ENCODE assay signal across 1 cellular context in the genomic region with DNA sequence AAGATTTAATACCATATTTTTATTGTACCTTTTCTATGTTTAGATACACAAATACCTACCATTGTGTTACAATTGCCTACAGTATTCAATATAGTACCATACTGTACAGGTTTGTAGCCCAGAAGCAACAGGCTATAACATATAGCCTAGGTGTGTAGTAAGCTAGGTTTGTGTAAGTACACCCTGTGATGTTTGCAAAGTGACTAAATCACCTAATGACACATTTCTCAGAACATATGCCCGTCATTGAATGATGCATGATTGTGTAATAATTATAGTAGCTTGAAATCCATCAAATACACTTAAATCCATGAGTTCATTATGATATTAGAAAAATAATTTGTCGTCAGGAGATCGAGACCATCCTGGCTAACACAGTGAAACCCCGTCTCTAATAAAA.
TF ChIP-seq lines count a peak whose summit lies in the region.

No MANE protein-coding gene starts in this region.

TF ChIP-seq in K562, 482 proteins besides CTCF, POLR2A, EP300 and RAD21:
- TF ChIP-seq ZNF324 (CRISPR knock-in tag; IDR thresholded peaks at IDR 0.05) (no peak), SMARCC2 (IDR thresholded peaks at IDR 0.05; ENCODE audit: low read depth) (no peak), ESRRA (IDR thresholded peaks at IDR 0.05; ENCODE audit: borderline replicate concordance, low read depth) (no peak), SMC3 (conservative IDR thresholded peaks at IDR 0.05; ENCODE audit: insufficient read depth, low read depth, low read length) (no peak), ZNF583 (CRISPR knock-in tag; IDR thresholded peaks at IDR 0.05) (no peak), MEIS2 (IDR thresholded peaks at IDR 0.05; ENCODE audit: partially characterized antibody) (peak; percentile 30), L3MBTL2 (IDR thresholded peaks at IDR 0.05) (no peak), CEBPB (tag; IDR thresholded peaks at IDR 0.05) (peak; percentile 70), CBX3 (IDR thresholded peaks at IDR 0.05; ENCODE audit: borderline replicate concordance in 1 of 2, low read length in 2 of 2) (no peak), CCNT2 (IDR thresholded peaks at IDR 0.05; ENCODE audit: borderline replicate concordance, extremely low read depth, insufficient read length, low read depth, low read length) (no peak), HMG20B (CRISPR knock-in tag; IDR thresholded peaks at IDR 0.05) (no peak), GTF2F1 (IDR thresholded peaks at IDR 0.05; ENCODE audit: low read depth, low read length) (no peak), NELFE (IDR thresholded peaks at IDR 0.05; ENCODE audit: insufficient read depth, insufficient read length) (no peak), NFIC (IDR thresholded peaks at IDR 0.05) (no peak), CEBPG (CRISPR knock-in tag; IDR thresholded peaks at IDR 0.05) (no peak), CEBPG (tag; conservative IDR thresholded peaks at IDR 0.05 in 1 of 2, IDR thresholded peaks at IDR 0.05 in 1 of 2) (peak; percentile 40 to 71; a peak in 3 of 4 replicates), ZKSCAN3 (CRISPR knock-in tag; IDR thresholded peaks at IDR 0.05) (no peak), RBFOX2 (IDR thresholded peaks at IDR 0.05; ENCODE audit: low read depth, low read length) (no peak)
- TF ChIP-seq, protein P1, sequence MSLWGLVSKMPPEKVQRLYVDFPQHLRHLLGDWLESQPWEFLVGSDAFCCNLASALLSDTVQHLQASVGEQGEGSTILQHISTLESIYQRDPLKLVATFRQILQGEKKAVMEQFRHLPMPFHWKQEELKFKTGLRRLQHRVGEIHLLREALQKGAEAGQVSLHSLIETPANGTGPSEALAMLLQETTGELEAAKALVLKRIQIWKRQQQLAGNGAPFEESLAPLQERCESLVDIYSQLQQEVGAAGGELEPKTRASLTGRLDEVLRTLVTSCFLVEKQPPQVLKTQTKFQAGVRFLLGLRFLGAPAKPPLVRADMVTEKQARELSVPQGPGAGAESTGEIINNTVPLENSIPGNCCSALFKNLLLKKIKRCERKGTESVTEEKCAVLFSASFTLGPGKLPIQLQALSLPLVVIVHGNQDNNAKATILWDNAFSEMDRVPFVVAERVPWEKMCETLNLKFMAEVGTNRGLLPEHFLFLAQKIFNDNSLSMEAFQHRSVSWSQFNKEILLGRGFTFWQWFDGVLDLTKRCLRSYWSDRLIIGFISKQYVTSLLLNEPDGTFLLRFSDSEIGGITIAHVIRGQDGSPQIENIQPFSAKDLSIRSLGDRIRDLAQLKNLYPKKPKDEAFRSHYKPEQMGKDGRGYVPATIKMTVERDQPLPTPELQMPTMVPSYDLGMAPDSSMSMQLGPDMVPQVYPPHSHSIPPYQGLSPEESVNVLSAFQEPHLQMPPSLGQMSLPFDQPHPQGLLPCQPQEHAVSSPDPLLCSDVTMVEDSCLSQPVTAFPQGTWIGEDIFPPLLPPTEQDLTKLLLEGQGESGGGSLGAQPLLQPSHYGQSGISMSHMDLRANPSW (CRISPR knock-in tag; IDR thresholded peaks at IDR 0.05) = no peak
- TF ChIP-seq, protein P2, sequence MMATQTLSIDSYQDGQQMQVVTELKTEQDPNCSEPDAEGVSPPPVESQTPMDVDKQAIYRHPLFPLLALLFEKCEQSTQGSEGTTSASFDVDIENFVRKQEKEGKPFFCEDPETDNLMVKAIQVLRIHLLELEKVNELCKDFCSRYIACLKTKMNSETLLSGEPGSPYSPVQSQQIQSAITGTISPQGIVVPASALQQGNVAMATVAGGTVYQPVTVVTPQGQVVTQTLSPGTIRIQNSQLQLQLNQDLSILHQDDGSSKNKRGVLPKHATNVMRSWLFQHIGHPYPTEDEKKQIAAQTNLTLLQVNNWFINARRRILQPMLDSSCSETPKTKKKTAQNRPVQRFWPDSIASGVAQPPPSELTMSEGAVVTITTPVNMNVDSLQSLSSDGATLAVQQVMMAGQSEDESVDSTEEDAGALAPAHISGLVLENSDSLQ (IDR thresholded peaks at IDR 0.05) = peak; percentile 21; the same call in 1 of the 2 replicates
- TF ChIP-seq, protein P3, sequence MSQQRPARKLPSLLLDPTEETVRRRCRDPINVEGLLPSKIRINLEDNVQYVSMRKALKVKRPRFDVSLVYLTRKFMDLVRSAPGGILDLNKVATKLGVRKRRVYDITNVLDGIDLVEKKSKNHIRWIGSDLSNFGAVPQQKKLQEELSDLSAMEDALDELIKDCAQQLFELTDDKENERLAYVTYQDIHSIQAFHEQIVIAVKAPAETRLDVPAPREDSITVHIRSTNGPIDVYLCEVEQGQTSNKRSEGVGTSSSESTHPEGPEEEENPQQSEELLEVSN (IDR thresholded peaks at IDR 0.05; ENCODE audit: borderline replicate concordance in 1 of 2, extremely low read depth in 1 of 2, insufficient read depth in 1 of 2, insufficient read length in 1 of 2, low read depth in 1 of 2, low read length in 1 of 2, poor library complexity in 1 of 2, severe bottlenecking in 1 of 2) = no peak
- TF ChIP-seq, protein P4, sequence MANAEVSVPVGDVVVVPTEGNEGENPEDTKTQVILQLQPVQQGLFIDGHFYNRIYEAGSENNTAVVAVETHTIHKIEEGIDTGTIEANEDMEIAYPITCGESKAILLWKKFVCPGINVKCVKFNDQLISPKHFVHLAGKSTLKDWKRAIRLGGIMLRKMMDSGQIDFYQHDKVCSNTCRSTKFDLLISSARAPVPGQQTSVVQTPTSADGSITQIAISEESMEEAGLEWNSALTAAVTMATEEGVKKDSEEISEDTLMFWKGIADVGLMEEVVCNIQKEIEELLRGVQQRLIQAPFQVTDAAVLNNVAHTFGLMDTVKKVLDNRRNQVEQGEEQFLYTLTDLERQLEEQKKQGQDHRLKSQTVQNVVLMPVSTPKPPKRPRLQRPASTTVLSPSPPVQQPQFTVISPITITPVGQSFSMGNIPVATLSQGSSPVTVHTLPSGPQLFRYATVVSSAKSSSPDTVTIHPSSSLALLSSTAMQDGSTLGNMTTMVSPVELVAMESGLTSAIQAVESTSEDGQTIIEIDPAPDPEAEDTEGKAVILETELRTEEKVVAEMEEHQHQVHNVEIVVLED (CRISPR knock-in tag; IDR thresholded peaks at IDR 0.05) = no peak
